In genomic region chr3:31213869-31214486, GRCh38 we compare ENCODE assay signal across 10 cellular contexts.
A peak's percentile ranks its signal among the peaks of the same experiment; 100 is the strongest.
DNase-seq lines count a peak whose midpoint lies in the region; ATAC-seq and TF ChIP-seq lines count a peak whose summit lies in the region.
"Had no signal": no experiment of that assay in that cellular context is flagged by ENCODE, and none has a peak within 500 bp of the region (broad histone marks: within the 10 kb centered on the region; RNA-seq: fewer than 3 reads in every experiment).

No MANE protein-coding gene starts in this region.

- no peaks in the 10 kb centered on the region for H3F3A ChIP-seq in PC-3 (ENCODE audit: low read length, unreplicated experiment)

- no peaks in the 10 kb centered on the region for H3K9me2 ChIP-seq in PC-3 (replicated peaks; ENCODE audit: low read length)

- peaks cover 17% of the 10 kb centered on the region for H3K4me1 ChIP-seq in PC-3 (ENCODE audit: insufficient read depth, low read length)

- H3K27ac Mint-ChIP-seq in naive B cell, result peak overlapping the region in 2 of 6 donors; percentile 39 to 50

- H3K9me3 ChIP-seq in PC-3 (ENCODE audit: low read length), result no peaks in the 10 kb centered on the region

- DNase-seq in PC-3, result peak; percentile 22
- DNase-seq in naive B cell, result no peak
- DNase-seq in NK-92 (lab: John Stamatoyannopoulos, UW; ENCODE audit: unreplicated experiment), result no peak
- DNase-seq in NCI-H146 (lab: John Stamatoyannopoulos, UW), result no peak
- DNase-seq: mesendoderm had no signal

- no peak overlapping the region for H3K4me3 ChIP-seq in PC-3 (ENCODE audit: low read length)

- no TSS peak for BruUV-seq in PC-3 (replicated peaks; lab: Mats Ljungman, UMichigan)

- intact Hi-C loops in PC-3 (cut with micrococcal nuclease), result no loop called here

- H3K79me2 ChIP-seq in PC-3 (ENCODE audit: low read length), result no peaks in the 10 kb centered on the region

- H4K20me1 ChIP-seq in PC-3 (ENCODE audit: low read length), result no peaks in the 10 kb centered on the region

- peaks cover 28 to 34% (median 29%) of the 10 kb centered on the region in 3 donors for H3K4me1 Mint-ChIP-seq in naive B cell

- peak overlapping the region in 6 of 8 donors; percentile 40 to 75 (median 56) for H3K4me3 Mint-ChIP-seq in naive B cell

- H3K27me3 Mint-ChIP-seq in naive B cell, result no peaks in the 10 kb centered on the region

- no peaks in the 10 kb centered on the region for H3K27me3 ChIP-seq in PC-3 (ENCODE audit: low read length)

- peak overlapping the region; percentile 11; the same call in 1 of the 2 replicates for H3K27ac ChIP-seq in PC-3 (ENCODE audit: low read length)

- no peak overlapping the region for H3K9ac ChIP-seq in PC-3 (ENCODE audit: low read length)

- peaks cover 0 to 4% (median 1%) of the 10 kb centered on the region in 7 donors for H3K9me3 Mint-ChIP-seq in naive B cell

- peak; percentile 66 for ATAC-seq in GM19043 (IDR thresholded peaks at IDR 0.05; ENCODE audit: low read depth, unreplicated experiment)
- peak; percentile 68 for ATAC-seq in HG02798 (IDR thresholded peaks at IDR 0.05; ENCODE audit: poor library complexity, unreplicated experiment)
- ATAC-seq in PC-3, result no peak
- no peak for ATAC-seq in naive B cell (ENCODE audit: low read depth in 2 of 2)
- no peak for ATAC-seq in SK-N-SH treated with all-trans-retinoic acid at 6 μM for 48 hours
- no peak for ATAC-seq in HG03521 (IDR thresholded peaks at IDR 0.05; ENCODE audit: unreplicated experiment)
- ATAC-seq: Panc1 had no signal

- no peak for TF ChIP-seq CTCF in PC-3 (conservative IDR thresholded peaks at IDR 0.05; ENCODE audit: low read depth, low read length)

- POLR2A ChIA-PET in PC-3 (lab: Charles Lee; ENCODE audit: unreplicated experiment), result no interaction called here

- no peaks in the 10 kb centered on the region for H3K36me3 ChIP-seq in PC-3 (ENCODE audit: low read depth, low read length)

- H3K36me3 Mint-ChIP-seq in naive B cell, result no peaks in the 10 kb centered on the region

- no peak overlapping the region for H2AFZ ChIP-seq in PC-3 (ENCODE audit: low read length)

- H3K4me2 ChIP-seq in PC-3 (ENCODE audit: low read length), result no peak overlapping the region

- CTCF ChIA-PET in PC-3 (lab: Charles Lee), result no interaction called here

TF ChIP-seq in SK-N-SH treated with all-trans-retinoic acid at 6 μM for 48 hours, 23 proteins besides CTCF, POLR2A, EP300 and RAD21:
- TF ChIP-seq ZFP3 (CRISPR knock-in tag; IDR thresholded peaks at IDR 0.05) (no peak), ZNF70 (CRISPR knock-in tag; IDR thresholded peaks at IDR 0.05) (no peak), ZNF565 (CRISPR knock-in tag; conservative IDR thresholded peaks at IDR 0.05; ENCODE audit: low read depth) (no peak)

Comparison
In these comparisons a context has a peak if more than half of its experiments do, and no peak if none do; other contexts are left out.
1. ATAC-seq: peak in GM19043 (single experiment) and HG02798 (single experiment); none in PC-3 (single experiment), naive B cell (0 of 2), SK-N-SH treated with all-trans-retinoic acid at 6 μM for 48 hours (single experiment) and HG03521 (single experiment).